In genomic region chr6:82364087-82365010, GRCh38 we compare ENCODE assay signal across 1 cellular context.
TF ChIP-seq lines count a peak whose summit lies in the region.

No MANE protein-coding gene starts in this region.

TF ChIP-seq in GM12878, 131 proteins besides CTCF, POLR2A, EP300 and RAD21 (continued from another document):
- TF ChIP-seq ZBTB11 (CRISPR knock-in tag; IDR thresholded peaks at IDR 0.05) (0 out of 2 replicates have a peak, but pooled peaks have one; percentile 10), YY1 (IDR thresholded peaks at IDR 0.05; ENCODE audit: low read depth, low read length) (no peak), NR2F1 (conservative IDR thresholded peaks at IDR 0.05) (no peak), CEBPB (IDR thresholded peaks at IDR 0.05; ENCODE audit: borderline replicate concordance in 1 of 2, low read depth in 2 of 2, low read length in 2 of 2) (no peak), ZBTB40 (IDR thresholded peaks at IDR 0.05; ENCODE audit: borderline replicate concordance) (no peak), FOXM1 (IDR thresholded peaks at IDR 0.05; ENCODE audit: low read depth, low read length) (no peak), SMAD1 (IDR thresholded peaks at IDR 0.05; ENCODE audit: low read depth, partially characterized antibody) (no peak), MLLT1 (IDR thresholded peaks at IDR 0.05) (no peak), GATAD2B (conservative IDR thresholded peaks at IDR 0.05; ENCODE audit: low read depth) (no peak), MYC (IDR thresholded peaks at IDR 0.05; ENCODE audit: insufficient read depth, insufficient read length, insufficient replicate concordance, low read length, severe bottlenecking) (no peak)
